ENCODE assay signal across 34 cellular contexts in genomic region chr18:853471-853870, GRCh38. TPM values are rescaled to one million over a fixed set of nuclear protein-coding genes. Genes with fewer than 3 reads are reported as not detected.
"Had no signal": no experiment of that assay in that cellular context is flagged by ENCODE, and none has a peak within 500 bp of the region (broad histone marks: within the 10 kb centered on the region; RNA-seq: fewer than 3 reads in every experiment).

No MANE protein-coding gene starts in this region.

- H3K27ac ChIP-seq: brain microvascular endothelial cell, coronary artery, dorsolateral prefrontal cortex, esophagus muscularis mucosa, foreskin keratinocyte, gastrocnemius medialis, heart left ventricle, WERI-Rb-1 had no signal

- H3K27ac Mint-ChIP-seq: activated B cell treated with CpG ODN at 0.5 μM for 24 hours; activated CD8-positive, alpha-beta T cell treated with anti-CD3 and anti-CD28 coated beads for 36 hours; activated naive CD8-positive, alpha-beta T cell; activated T-helper 17 cell treated with anti-CD3 and anti-CD28 coated beads, Interleukin-2, amount 50 U/mL, for 72 hours; dendritic cell treated with granulocyte-macrophage colony-stimulating factor and Interleukin-4, amounts not matched to agents 40 ng/mL and 50 ng/mL, for 4 days; T-helper 17 cell; T-helper 2 cell treated with Interferon-gamma antibody and Interleukin-4, amounts not matched to agents 5 μg/mL and 100 μg/mL, for 36 hours had no signal

- H3K4me3 Mint-ChIP-seq: activated B cell treated with CpG ODN at 0.5 μM for 24 hours; activated CD8-positive, alpha-beta T cell treated with anti-CD3 and anti-CD28 coated beads for 36 hours; activated naive CD8-positive, alpha-beta T cell; activated T-cell treated with anti-CD3 and anti-CD28 coated beads, Interleukin-2, amount 50 U/mL, for 4 hours; activated T-helper 17 cell treated with anti-CD3 and anti-CD28 coated beads, Interleukin-2, amount 50 U/mL, for 72 hours; central memory CD8-positive, alpha-beta T cell; dendritic cell treated with granulocyte-macrophage colony-stimulating factor and Interleukin-4, amounts not matched to agents 40 ng/mL and 50 ng/mL, for 4 days; T-helper 17 cell; T-helper 2 cell treated with Interferon-gamma antibody and Interleukin-4, amounts not matched to agents 5 μg/mL and 100 μg/mL, for 36 hours had no signal

- H3K36me3 Mint-ChIP-seq: activated naive CD8-positive, alpha-beta T cell had no signal

- H3K4me3 ChIP-seq: coronary artery, dorsolateral prefrontal cortex, esophagus muscularis mucosa, gastrocnemius medialis, heart left ventricle had no signal

- DNase-seq: activated B cell treated with CpG ODN at 0.5 μM for 24 hours; activated CD4-positive, alpha-beta T cell treated with anti-CD3 and anti-CD28 coated beads for 48 hours; activated CD4-positive, alpha-beta T cell treated with anti-CD3 and anti-CD28 coated beads, Interleukin-2, amount 50 U/mL, for 1 hour; activated CD4-positive, alpha-beta T cell treated with anti-CD3 and anti-CD28 coated beads, Interleukin-2, amount 50 U/mL, for 48 hours; activated CD8-positive, alpha-beta memory T cell treated with anti-CD3 and anti-CD28 coated beads for 24 hours; activated CD8-positive, alpha-beta T cell treated with anti-CD3 and anti-CD28 coated beads for 36 hours; activated effector memory CD4-positive, alpha-beta T cell treated with Interleukin-2 at 50 U/mL for 16 hours; activated gamma-delta T cell treated with Interleukin-2 at 50 U/mL for 16 hours; activated naive CD4-positive, alpha-beta T cell treated with anti-CD3 and anti-CD28 coated beads, Interleukin-2, amount 50 U/mL, for 16 hours; activated naive CD4-positive, alpha-beta T cell treated with Interleukin-2 at 50 U/mL for 16 hours; activated T-cell treated with anti-CD3 and anti-CD28 coated beads, Interleukin-2, amount 50 U/mL, for 4 hours; amniotic stem cell; anterior cingulate cortex; brain microvascular endothelial cell; dorsolateral prefrontal cortex; effector memory CD4-positive, alpha-beta T cell; erythroblast; foreskin keratinocyte; gastrocnemius medialis; glutamatergic neuron; heart left ventricle; T-helper 1 cell; T-helper 17 cell; T1000; WERI-Rb-1 had no signal

- H3K27me3 ChIP-seq: brain microvascular endothelial cell, foreskin keratinocyte, gastrocnemius medialis, heart left ventricle had no signal

- H3K4me1 ChIP-seq: esophagus muscularis mucosa, foreskin keratinocyte, gastrocnemius medialis, heart left ventricle had no signal

- H3K9me3 ChIP-seq: esophagus muscularis mucosa, gastrocnemius medialis, heart left ventricle had no signal

- H3K4me1 Mint-ChIP-seq: activated B cell treated with CpG ODN at 0.5 μM for 24 hours; activated T-helper 17 cell treated with anti-CD3 and anti-CD28 coated beads, Interleukin-2, amount 50 U/mL, for 72 hours; central memory CD8-positive, alpha-beta T cell had no signal

- H3K9me3 Mint-ChIP-seq: activated B cell treated with CpG ODN at 0.5 μM for 24 hours; activated CD8-positive, alpha-beta T cell treated with anti-CD3 and anti-CD28 coated beads for 36 hours; activated T-cell treated with anti-CD3 and anti-CD28 coated beads, Interleukin-2, amount 50 U/mL, for 4 hours; activated T-helper 17 cell treated with anti-CD3 and anti-CD28 coated beads, Interleukin-2, amount 50 U/mL, for 72 hours; central memory CD8-positive, alpha-beta T cell; dendritic cell treated with granulocyte-macrophage colony-stimulating factor and Interleukin-4, amounts not matched to agents 40 ng/mL and 50 ng/mL, for 4 days; T-helper 2 cell treated with Interferon-gamma antibody and Interleukin-4, amounts not matched to agents 5 μg/mL and 100 μg/mL, for 36 hours had no signal

- H3K36me3 ChIP-seq: brain microvascular endothelial cell, esophagus muscularis mucosa, gastrocnemius medialis, heart left ventricle, WERI-Rb-1 had no signal

- FAIRE-seq: astrocyte, bronchial epithelial cell had no signal

RNA-seq across cellular contexts. Expression of gene ADCYAP1, which starts 51.2 kb away (rescaled TPM):
- total RNA-seq: activated B cell treated with CpG ODN at 0.5 μM for 24 hours; activated CD8-positive, alpha-beta T cell treated with anti-CD3 and anti-CD28 coated beads for 36 hours; activated T-cell treated with anti-CD3 and anti-CD28 coated beads, Interleukin-2, amount 50 U/mL, for 4 hours; activated T-helper 17 cell treated with anti-CD3 and anti-CD28 coated beads, Interleukin-2, amount 50 U/mL, for 72 hours; astrocyte; bronchial epithelial cell; foreskin keratinocyte; gastrocnemius medialis; T-helper 17 cell had no signal
- polyA plus RNA-seq: foreskin keratinocyte had no signal
